ENCODE assay signal across 20 cellular contexts in the genomic region with DNA sequence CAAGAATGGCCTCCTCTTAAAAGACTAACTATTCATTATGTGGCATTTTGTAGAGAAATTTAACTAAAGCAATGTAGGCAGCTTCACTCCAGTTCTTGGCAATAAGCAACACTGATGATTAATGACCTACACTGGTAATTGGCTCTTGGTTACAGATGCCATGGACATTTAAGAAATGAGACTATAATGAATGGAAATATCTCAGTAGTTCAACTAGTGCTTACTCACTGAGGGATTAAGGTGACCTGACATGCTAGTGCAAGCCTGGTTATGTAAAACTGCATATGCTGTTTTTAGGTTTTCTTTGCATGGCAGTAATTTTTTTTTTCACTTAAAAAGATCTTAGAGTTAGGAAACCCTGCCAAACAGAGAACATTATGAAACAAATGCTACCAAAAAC.
DNase-seq lines count a peak whose midpoint lies in the region; ATAC-seq, FAIRE-seq and TF ChIP-seq lines count a peak whose summit lies in the region.
"Had no signal": no experiment of that assay in that cellular context is flagged by ENCODE, and none has a peak within 500 bp of the region (broad histone marks: within the 10 kb centered on the region; RNA-seq: fewer than 3 reads in every experiment).

No MANE protein-coding gene starts in this region.

- H3K36me3 ChIP-seq in HUES6 (ENCODE audit: control insufficient read depth, insufficient read depth, low read length) = peaks cover 3% of the 10 kb centered on the region; the same call in 1 of the 2 replicates
- H3K36me3 ChIP-seq in bronchial epithelial cell (ENCODE audit: control insufficient read depth, insufficient read depth, low read length) = no peaks in the 10 kb centered on the region
- H3K36me3 ChIP-seq in keratinocyte (ENCODE audit: control insufficient read depth in 2 of 2, extremely low read depth in 1 of 2, insufficient read depth in 2 of 2, low read length in 2 of 2) = no peaks in the 10 kb centered on the region
- no peaks in the 10 kb centered on the region for H3K36me3 ChIP-seq in gastroesophageal sphincter
- H3K36me3 ChIP-seq: BE2C had no signal

- H3K79me2 ChIP-seq in keratinocyte (ENCODE audit: control insufficient read depth, insufficient read depth, low read length) = no peaks in the 10 kb centered on the region

- FAIRE-seq in bronchial epithelial cell (lab: Jason Lieb, UNC) (no peak), keratinocyte (lab: Jason Lieb, UNC) (peak; percentile 95)
- FAIRE-seq: K562 had no signal

- H3K4me3 ChIP-seq in HUES6 (ENCODE audit: low read depth, low read length) = no peak overlapping the region
- no peak overlapping the region for H3K4me3 ChIP-seq in bronchial epithelial cell (ENCODE audit: low read depth, low read length)
- peak overlapping the region in 1 of 3 experiments; percentile 9 for H3K4me3 ChIP-seq in keratinocyte (ENCODE audit: control insufficient read depth in 2 of 3, extremely low read depth in 1 of 3, insufficient read depth in 2 of 3, low read depth in 1 of 3, low read length in 3 of 3)
- no peak overlapping the region for H3K4me3 ChIP-seq in gastroesophageal sphincter
- H3K4me3 ChIP-seq: K562, PC-9, SK-N-MC had no signal

- peak overlapping the region; percentile 89 for H3K4me2 ChIP-seq in keratinocyte (ENCODE audit: control insufficient read depth, extremely low read depth, insufficient read depth, low read depth, low read length)
- H3K4me2 ChIP-seq: PC-9 had no signal

- no peak for TF ChIP-seq CTCF in bronchial epithelial cell (IDR thresholded peaks at IDR 0.05; ENCODE audit: insufficient read depth, low read length, severe bottlenecking)
- no peak for TF ChIP-seq CTCF in keratinocyte (optimal IDR thresholded peaks at IDR 0.05 in 1 of 3, IDR thresholded peaks at IDR 0.05 in 1 of 3, conservative IDR thresholded peaks at IDR 0.05 in 1 of 3; ENCODE audit: extremely low read depth in 1 of 3, insufficient read depth in 2 of 3, low read length in 3 of 3)
- no peak for TF ChIP-seq CTCF in gastroesophageal sphincter (IDR thresholded peaks at IDR 0.05)

- H2AFZ ChIP-seq in keratinocyte (ENCODE audit: control insufficient read depth, low read length) = no peak overlapping the region
- H2AFZ ChIP-seq: PC-9 had no signal

- TF ChIP-seq EP300 in gastroesophageal sphincter (IDR thresholded peaks at IDR 0.05) = no peak

- H3K9me3 ChIP-seq in HUES6 (ENCODE audit: control insufficient read depth, insufficient read depth, low read depth, low read length) = no peaks in the 10 kb centered on the region
- no peaks in the 10 kb centered on the region for H3K9me3 ChIP-seq in keratinocyte (ENCODE audit: control insufficient read depth, low read depth, low read length)
- H3K9me3 ChIP-seq in gastroesophageal sphincter = no peaks in the 10 kb centered on the region
- H3K9me3 ChIP-seq: BE2C had no signal

- no peak for TF ChIP-seq POLR2A in gastroesophageal sphincter (IDR thresholded peaks at IDR 0.05)

- no peaks in the 10 kb centered on the region for H4K20me1 ChIP-seq in keratinocyte (ENCODE audit: control insufficient read depth, extremely low read depth, insufficient read depth, low read length)

- H3K9ac ChIP-seq in HUES6 (ENCODE audit: low read length) (no peak overlapping the region), keratinocyte (ENCODE audit: control insufficient read depth, extremely low read depth, insufficient read depth, low read length) (no peak overlapping the region)

- H3K9me1 ChIP-seq in keratinocyte (ENCODE audit: control insufficient read depth, extremely low read depth, insufficient read depth, low read length) = no peaks in the 10 kb centered on the region

- ATAC-seq in gastroesophageal sphincter = no peak
- ATAC-seq: K562, Right ventricle myocardium inferior had no signal

- dilution Hi-C loops in keratinocyte (cut with MboI; ENCODE audit: extremely low pct_ligation_motif_present, low sequenced_read_pairs) = no loop called here

- peak; percentile 3 for DNase-seq in GM04503 (ENCODE audit: low read depth)
- peak; percentile 96 for DNase-seq in bronchial epithelial cell (ENCODE audit: low read depth)
- DNase-seq in keratinocyte (ENCODE audit: low read depth, low spot score) = peak; percentile 40
- no peak for DNase-seq in DMS153 treated with DMSO at 0.1 percent for 48 hours (lab: John Stamatoyannopoulos, UW; ENCODE audit: unreplicated experiment)
- no peak for DNase-seq in NCI-H1417 treated with DMSO at 0.1 percent for 48 hours (lab: John Stamatoyannopoulos, UW)
- no peak for DNase-seq in NK-92 treated with Interleukin-12 subunit alpha and Interleukin-12 subunit beta, amount 100 ng/mL, for 24 hours (lab: John Stamatoyannopoulos, UW)
- DNase-seq: BE2C; CD4-positive, alpha-beta memory T cell; DND-41; H9; NCI-H1048; NCI-H2107; NCI-H226; NCI-H526 treated with DMSO at 0.1 percent for 48 hours; PC-9 had no signal

- H3K27ac ChIP-seq in HUES6 (ENCODE audit: low read depth, low read length) (0 out of 2 replicates have a peak overlapping the region, but pooled peaks have one; percentile 2), keratinocyte (ENCODE audit: control insufficient read depth, insufficient read depth, low read length) (peak overlapping the region; percentile 66), gastroesophageal sphincter (no peak overlapping the region)
- H3K27ac ChIP-seq: PC-9, SK-N-MC had no signal

- H3K4me1 ChIP-seq in HUES6 (ENCODE audit: control insufficient read depth, insufficient read depth, low read length) (peaks cover 10% of the 10 kb centered on the region), keratinocyte (ENCODE audit: control insufficient read depth, extremely low read depth, insufficient read depth, low read length) (peaks cover 41% of the 10 kb centered on the region), gastroesophageal sphincter (peaks cover 0 to 13% (median 3%) of the 10 kb centered on the region in 3 donors)
- H3K4me1 ChIP-seq: BE2C had no signal

- H3K27me3 ChIP-seq in HUES6 (ENCODE audit: control insufficient read depth, insufficient read depth, low read length) (no peaks in the 10 kb centered on the region), bronchial epithelial cell (ENCODE audit: control insufficient read depth, insufficient read depth, low read length) (no peaks in the 10 kb centered on the region), keratinocyte (ENCODE audit: control insufficient read depth, extremely low read depth, insufficient read depth, low read length) (no peaks in the 10 kb centered on the region), gastroesophageal sphincter (no peaks in the 10 kb centered on the region)
- H3K27me3 ChIP-seq: BE2C had no signal

Comparison
In these comparisons a context has a peak if more than half of its experiments do, and no peak if none do; other contexts are left out.
1. DNase-seq: peak in GM04503 (single experiment), bronchial epithelial cell (single experiment) and keratinocyte (single experiment); none in DMS153 treated with DMSO at 0.1 percent for 48 hours (single experiment), NCI-H1417 treated with DMSO at 0.1 percent for 48 hours (single experiment) and NK-92 treated with Interleukin-12 subunit alpha and Interleukin-12 subunit beta, amount 100 ng/mL, for 24 hours (single experiment).
2. H3K27ac ChIP-seq: peak in HUES6 (single experiment) and keratinocyte (single experiment); none in gastroesophageal sphincter (0 of 4).